In genomic region chr5:139745800-139746690, GRCh38 we compare ENCODE assay signal across 1 cellular context.
A peak's percentile ranks its signal among the peaks of the same experiment; 100 is the strongest.
TF ChIP-seq lines count a peak whose summit lies in the region.

No MANE protein-coding gene starts in this region.

TF ChIP-seq in HepG2, 621 proteins besides CTCF, POLR2A, EP300 and RAD21 (continued from another document and continues in another):
- TF ChIP-seq DNMT1 (CRISPR knock-in tag; IDR thresholded peaks at IDR 0.05) (no peak), NRL (CRISPR knock-in tag; IDR thresholded peaks at IDR 0.05; ENCODE audit: borderline replicate concordance) (no peak), JDP2 (CRISPR knock-in tag; IDR thresholded peaks at IDR 0.05; ENCODE audit: borderline replicate concordance) (no peak), HNRNPK (IDR thresholded peaks at IDR 0.05; ENCODE audit: low read depth, low read length, poor library complexity, severe bottlenecking) (no peak), NFE2L2 (IDR thresholded peaks at IDR 0.05; ENCODE audit: low read length) (no peak), ZNF841 (CRISPR knock-in tag; IDR thresholded peaks at IDR 0.05; ENCODE audit: borderline replicate concordance) (no peak), GLI4 (CRISPR knock-in tag; IDR thresholded peaks at IDR 0.05; ENCODE audit: borderline replicate concordance) (peak; percentile 58; the same call in 1 of the 2 replicates), CREBL2 (CRISPR knock-in tag; IDR thresholded peaks at IDR 0.05; ENCODE audit: borderline replicate concordance) (no peak; the same call in 1 of the 2 replicates), EED (CRISPR knock-in tag; IDR thresholded peaks at IDR 0.05) (no peak), HIVEP1 (CRISPR knock-in tag; IDR thresholded peaks at IDR 0.05) (peak; percentile 52; the same call in 1 of the 2 replicates), E2F1 (CRISPR knock-in tag; IDR thresholded peaks at IDR 0.05) (peak; percentile 48; the same call in 1 of the 2 replicates), ZNF543 (CRISPR knock-in tag; IDR thresholded peaks at IDR 0.05) (no peak), ZNF670 (CRISPR knock-in tag; IDR thresholded peaks at IDR 0.05; ENCODE audit: borderline replicate concordance) (no peak), KLF11 (CRISPR knock-in tag; IDR thresholded peaks at IDR 0.05) (no peak), ZNF747 (CRISPR knock-in tag; IDR thresholded peaks at IDR 0.05; ENCODE audit: borderline replicate concordance) (peak; percentile 38; the same call in 1 of the 2 replicates), BCL3 (CRISPR knock-in tag; IDR thresholded peaks at IDR 0.05) (peak; percentile 55; the same call in 1 of the 2 replicates), PHF8 (CRISPR knock-in tag; IDR thresholded peaks at IDR 0.05) (no peak; the same call in 1 of the 2 replicates), SMAD3 (CRISPR knock-in tag; IDR thresholded peaks at IDR 0.05) (no peak; the same call in 1 of the 2 replicates), NR2F1 (CRISPR knock-in tag; IDR thresholded peaks at IDR 0.05) (no peak), ARID3A (IDR thresholded peaks at IDR 0.05; ENCODE audit: low read depth, low read length) (no peak), SP140L (CRISPR knock-in tag; IDR thresholded peaks at IDR 0.05; ENCODE audit: borderline replicate concordance) (0 out of 2 replicates have a peak, but pooled peaks have one; percentile 37), HDAC6 (IDR thresholded peaks at IDR 0.05; ENCODE audit: low read depth, low read length) (no peak), ELF4 (CRISPR knock-in tag; IDR thresholded peaks at IDR 0.05; ENCODE audit: borderline replicate concordance) (no peak), ZBTB37 (CRISPR knock-in tag; IDR thresholded peaks at IDR 0.05) (peak; percentile 6; the same call in 1 of the 2 replicates), ATM (IDR thresholded peaks at IDR 0.05; ENCODE audit: borderline replicate concordance) (no peak), ZNF891 (CRISPR knock-in tag; IDR thresholded peaks at IDR 0.05) (no peak; the same call in 1 of the 2 replicates), ZNF496 (CRISPR knock-in tag; IDR thresholded peaks at IDR 0.05; ENCODE audit: insufficient replicate concordance) (no peak), ZNF768 (CRISPR knock-in tag; IDR thresholded peaks at IDR 0.05) (no peak), LRRFIP1 (CRISPR knock-in tag; conservative IDR thresholded peaks at IDR 0.05) (no peak), ZNF639 (CRISPR knock-in tag; conservative IDR thresholded peaks at IDR 0.05) (no peak; the same call in 1 of the 2 replicates), TEAD3 (CRISPR knock-in tag; optimal IDR thresholded peaks at IDR 0.05; ENCODE audit: borderline replicate concordance) (peak; percentile 16), ZNF101 (CRISPR knock-in tag; IDR thresholded peaks at IDR 0.05; ENCODE audit: borderline replicate concordance, low read depth) (no peak), NFKB2 (CRISPR knock-in tag; IDR thresholded peaks at IDR 0.05; ENCODE audit: borderline replicate concordance) (peak; percentile 84; the same call in 1 of the 2 replicates), AHR (CRISPR knock-in tag; IDR thresholded peaks at IDR 0.05) (no peak), ZNF598 (CRISPR knock-in tag; IDR thresholded peaks at IDR 0.05; ENCODE audit: borderline replicate concordance) (0 out of 2 replicates have a peak, but pooled peaks have one; percentile 12), SPEN (CRISPR knock-in tag; IDR thresholded peaks at IDR 0.05; ENCODE audit: low read depth) (peak; percentile 12), ZNF879 (CRISPR knock-in tag; IDR thresholded peaks at IDR 0.05) (no peak), CBX2 (IDR thresholded peaks at IDR 0.05; ENCODE audit: low read depth, low read length) (no peak), CBX2 (CRISPR knock-in tag; IDR thresholded peaks at IDR 0.05; ENCODE audit: low read depth) (no peak), CERS6 (CRISPR knock-in tag; IDR thresholded peaks at IDR 0.05) (no peak), PLSCR1 (CRISPR knock-in tag; IDR thresholded peaks at IDR 0.05; ENCODE audit: borderline replicate concordance) (no peak), HOXD1 (CRISPR knock-in tag; IDR thresholded peaks at IDR 0.05) (no peak), TRAFD1 (CRISPR knock-in tag; IDR thresholded peaks at IDR 0.05; ENCODE audit: borderline replicate concordance) (no peak), TAF15 (IDR thresholded peaks at IDR 0.05; ENCODE audit: low read depth, low read length, poor library complexity, severe bottlenecking) (no peak), DRAP1 (CRISPR knock-in tag; IDR thresholded peaks at IDR 0.05) (peak; percentile 64), HNF1B (CRISPR knock-in tag; IDR thresholded peaks at IDR 0.05) (0 out of 2 replicates have a peak, but pooled peaks have one; percentile 7), ZNF331 (CRISPR knock-in tag; IDR thresholded peaks at IDR 0.05) (peak; percentile 62; the same call in 1 of the 2 replicates), ATF6 (CRISPR knock-in tag; conservative IDR thresholded peaks at IDR 0.05) (no peak)
